Comparison of ENCODE assay signal across 16 cellular contexts in genomic region chr13:105207586-105208293, GRCh38.
"Had no signal": no experiment of that assay in that cellular context is flagged by ENCODE, and none has a peak within 500 bp of the region (broad histone marks: within the 10 kb centered on the region; RNA-seq: fewer than 3 reads in every experiment).

No MANE protein-coding gene starts in this region.

- H3K4me3 Mint-ChIP-seq: activated CD4-positive, alpha-beta memory T cell treated with anti-CD3 and anti-CD28 coated beads, Interleukin-2, amount 10 ng/mL, durations not matched to agents 7 days and 5 days; activated CD4-positive, alpha-beta T cell treated with anti-CD3 and anti-CD28 coated beads for 36 hours; activated naive CD8-positive, alpha-beta T cell; central memory CD8-positive, alpha-beta T cell; dendritic cell treated with granulocyte-macrophage colony-stimulating factor and Interleukin-4, amounts not matched to agents 40 ng/mL and 50 ng/mL, for 4 days had no signal

- DNase-seq: activated CD4-positive, alpha-beta memory T cell treated with anti-CD3 and anti-CD28 coated beads, Interleukin-2, amount 10 ng/mL, durations not matched to agents 7 days and 5 days; activated CD4-positive, alpha-beta T cell treated with anti-CD3 and anti-CD28 coated beads for 36 hours; activated gamma-delta T cell; activated T-cell treated with anti-CD3 and anti-CD28 coated beads, Interleukin-2, amount 50 U/mL, for 48 hours; gastrocnemius medialis; left ventricle myocardium inferior; ovary; retina; stomach; T-helper 9 cell had no signal

- H3K36me3 Mint-ChIP-seq: activated naive CD8-positive, alpha-beta T cell had no signal

- H3K27me3 ChIP-seq: ascending aorta, gastrocnemius medialis, ovary, stomach had no signal

- H3K27ac Mint-ChIP-seq: activated CD4-positive, alpha-beta memory T cell treated with anti-CD3 and anti-CD28 coated beads, Interleukin-2, amount 10 ng/mL, durations not matched to agents 7 days and 5 days; activated CD4-positive, alpha-beta T cell treated with anti-CD3 and anti-CD28 coated beads for 36 hours; activated naive CD8-positive, alpha-beta T cell; dendritic cell treated with granulocyte-macrophage colony-stimulating factor and Interleukin-4, amounts not matched to agents 40 ng/mL and 50 ng/mL, for 4 days had no signal

- H3K36me3 ChIP-seq: ascending aorta, gastrocnemius medialis, left ventricle myocardium inferior, ovary, stomach, thoracic aorta had no signal

- H3K4me1 ChIP-seq: ascending aorta, gastrocnemius medialis, left ventricle myocardium inferior, stomach had no signal

- H3K9me3 ChIP-seq: ascending aorta, gastrocnemius medialis, left ventricle myocardium inferior, ovary, stomach, thoracic aorta had no signal

- H3K4me1 Mint-ChIP-seq: activated CD4-positive, alpha-beta memory T cell treated with anti-CD3 and anti-CD28 coated beads, Interleukin-2, amount 10 ng/mL, durations not matched to agents 7 days and 5 days; activated CD4-positive, alpha-beta T cell treated with anti-CD3 and anti-CD28 coated beads for 36 hours; central memory CD8-positive, alpha-beta T cell had no signal

- ATAC-seq: activated CD4-positive, alpha-beta T cell treated with anti-CD3 and anti-CD28 coated beads for 36 hours; gastrocnemius medialis had no signal

- H3K27ac ChIP-seq: ascending aorta, gastrocnemius medialis, left ventricle myocardium inferior, ovary, stomach, thoracic aorta, VCaP had no signal

- H3K9me3 Mint-ChIP-seq: activated CD4-positive, alpha-beta memory T cell treated with anti-CD3 and anti-CD28 coated beads, Interleukin-2, amount 10 ng/mL, durations not matched to agents 7 days and 5 days; dendritic cell treated with granulocyte-macrophage colony-stimulating factor and Interleukin-4, amounts not matched to agents 40 ng/mL and 50 ng/mL, for 4 days had no signal

- H3K4me3 ChIP-seq: ascending aorta, gastrocnemius medialis, left ventricle myocardium inferior, ovary, stomach, thoracic aorta had no signal

- H3K27me3 Mint-ChIP-seq: activated CD4-positive, alpha-beta memory T cell treated with anti-CD3 and anti-CD28 coated beads, Interleukin-2, amount 10 ng/mL, durations not matched to agents 7 days and 5 days; central memory CD8-positive, alpha-beta T cell; dendritic cell treated with granulocyte-macrophage colony-stimulating factor and Interleukin-4, amounts not matched to agents 40 ng/mL and 50 ng/mL, for 4 days had no signal
